In the genomic region with DNA sequence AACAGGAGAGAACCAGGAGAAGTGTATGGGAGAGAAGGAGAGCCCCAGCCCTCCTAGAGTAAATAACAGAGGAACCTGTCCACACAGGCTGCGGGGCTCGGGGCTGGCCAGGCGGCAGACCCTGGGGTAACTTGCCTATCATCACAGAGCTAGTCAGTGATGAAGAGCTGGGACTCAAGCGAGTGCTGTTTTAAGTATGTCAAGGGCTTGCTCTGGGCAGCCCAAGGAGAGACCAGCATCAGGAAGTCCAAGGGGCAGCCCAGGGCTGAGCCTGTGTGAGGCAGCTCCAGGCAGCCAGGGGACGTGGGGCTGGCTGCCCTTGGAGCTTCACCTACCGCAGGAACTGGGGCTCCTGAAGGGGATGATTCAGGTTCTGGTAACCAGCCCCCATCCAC, we compare ENCODE assay signal across 13 cellular contexts. TPM values are rescaled to one million over a fixed set of nuclear protein-coding genes. Genes with fewer than 3 reads are reported as not detected.
"Had no signal": no experiment of that assay in that cellular context is flagged by ENCODE, and none has a peak within 500 bp of the region (broad histone marks: within the 10 kb centered on the region; RNA-seq: fewer than 3 reads in every experiment).

No MANE protein-coding gene starts in this region.

- H3K36me3 ChIP-seq: thoracic aorta had no signal

- DNase-seq: activated CD4-positive, alpha-beta T cell treated with anti-CD3 and anti-CD28 coated beads, Interleukin-2, amount 50 U/mL, for 48 hours; activated CD8-positive, alpha-beta memory T cell treated with anti-CD3 and anti-CD28 coated beads, Interleukin-2, amount 10 ng/mL, durations not matched to agents 7 days and 5 days; activated gamma-delta T cell; activated T-cell treated with anti-CD3 and anti-CD28 coated beads, Interleukin-2, amount 50 U/mL, for 24 hours; amygdala; foreskin melanocyte; kidney; naive thymus-derived CD8-positive, alpha-beta T cell; stimulated activated CD4-positive, alpha-beta T cell treated with anti-CD3 and anti-CD28 coated beads, Interleukin-4, amount 100 ng/mL, for 4 hours; stimulated activated naive CD8-positive, alpha-beta T cell treated with anti-CD3 and anti-CD28 coated beads, Interleukin-15, amount 100 ng/mL, for 72 hours had no signal

- ATAC-seq: activated CD8-positive, alpha-beta memory T cell treated with anti-CD3 and anti-CD28 coated beads, Interleukin-2, amount 10 ng/mL, durations not matched to agents 7 days and 5 days; naive thymus-derived CD8-positive, alpha-beta T cell; stimulated activated naive CD8-positive, alpha-beta T cell treated with anti-CD3 and anti-CD28 coated beads, Interleukin-15, amount 100 ng/mL, for 72 hours had no signal

- H3K9me3 ChIP-seq: thoracic aorta had no signal

- H3K27me3 Mint-ChIP-seq: activated naive CD8-positive, alpha-beta T cell; stimulated activated naive CD8-positive, alpha-beta T cell treated with anti-CD3 and anti-CD28 coated beads, Interleukin-15, amount 100 ng/mL, for 72 hours had no signal

- H3K4me3 ChIP-seq: thoracic aorta had no signal

- H3K36me3 Mint-ChIP-seq: activated CD8-positive, alpha-beta memory T cell treated with anti-CD3 and anti-CD28 coated beads, Interleukin-2, amount 10 ng/mL, durations not matched to agents 7 days and 5 days; activated naive CD8-positive, alpha-beta T cell had no signal

- H3K27ac Mint-ChIP-seq: activated CD8-positive, alpha-beta memory T cell treated with anti-CD3 and anti-CD28 coated beads, Interleukin-2, amount 10 ng/mL, durations not matched to agents 7 days and 5 days; activated naive CD8-positive, alpha-beta T cell; activated T-cell treated with anti-CD3 and anti-CD28 coated beads, Interleukin-2, amount 50 U/mL, for 24 hours; progenitor cell of endocrine pancreas had no signal

- H3K4me3 Mint-ChIP-seq: activated CD8-positive, alpha-beta memory T cell treated with anti-CD3 and anti-CD28 coated beads, Interleukin-2, amount 10 ng/mL, durations not matched to agents 7 days and 5 days; activated naive CD8-positive, alpha-beta T cell; activated T-cell treated with anti-CD3 and anti-CD28 coated beads, Interleukin-2, amount 50 U/mL, for 24 hours; naive thymus-derived CD8-positive, alpha-beta T cell; stimulated activated naive CD8-positive, alpha-beta T cell treated with anti-CD3 and anti-CD28 coated beads, Interleukin-15, amount 100 ng/mL, for 72 hours had no signal

- H3K9me3 Mint-ChIP-seq: activated T-cell treated with anti-CD3 and anti-CD28 coated beads, Interleukin-2, amount 50 U/mL, for 24 hours; stimulated activated naive CD8-positive, alpha-beta T cell treated with anti-CD3 and anti-CD28 coated beads, Interleukin-15, amount 100 ng/mL, for 72 hours had no signal

- H3K27ac ChIP-seq: thoracic aorta had no signal

RNA-seq across cellular contexts. Expression of gene VWF, which starts 10.0 kb away (rescaled TPM):
- polyA plus RNA-seq: naive thymus-derived CD8-positive, alpha-beta T cell had no signal
